10 cellular contexts compared by ENCODE assay signal in genomic region chr1:153357853-153358690, GRCh38. TPM values are rescaled to one million over a fixed set of nuclear protein-coding genes. Genes with fewer than 3 reads are reported as not detected.
A peak's percentile ranks its signal among the peaks of the same experiment; 100 is the strongest.
DNase-seq lines count a peak whose midpoint lies in the region; ATAC-seq and TF ChIP-seq lines count a peak whose summit lies in the region.
"Had no signal": no experiment of that assay in that cellular context is flagged by ENCODE, and none has a peak within 500 bp of the region (broad histone marks: within the 10 kb centered on the region; RNA-seq: fewer than 3 reads in every experiment).

Gene S100A9 (plus strand): TSS chr1:153357854. CDS start chr1:153358284, 430 bp downstream.

- no peaks in the 10 kb centered on the region for H3K4me1 ChIP-seq in esophagus muscularis mucosa
- no peaks in the 10 kb centered on the region for H3K4me1 ChIP-seq in vagina

- H3K9me3 Mint-ChIP-seq in activated naive CD8-positive, alpha-beta T cell treated with anti-CD3 and anti-CD28 coated beads, Interleukin-2, amount 10 ng/mL, durations not matched to agents 7 days and 5 days, result no peaks in the 10 kb centered on the region
- no peaks in the 10 kb centered on the region for H3K9me3 Mint-ChIP-seq in activated naive CD8-positive, alpha-beta T cell treated with anti-CD3 and anti-CD28 coated beads for 36 hours
- H3K9me3 Mint-ChIP-seq in naive thymus-derived CD8-positive, alpha-beta T cell, result no peaks in the 10 kb centered on the region

- intact Hi-C loops in esophagus muscularis mucosa (cut with DNase I), result no loop called here
- intact Hi-C loops in vagina (cut with DNase I), result loop anchor here (10.0 kb wide), 1 partner anchor 107 kb away; the partner anchor contains the start of gene S100A7

- H3K4me3 ChIP-seq in esophagus muscularis mucosa (peak within 1 kb of the TSS; percentile 1 to 38 (median 14)), vagina (peak within 1 kb of the TSS; percentile 1 to 24)

- TF ChIP-seq POLR2A in esophagus muscularis mucosa (IDR thresholded peaks at IDR 0.05; ENCODE audit: low read depth), result peak; percentile 18
- no peak for TF ChIP-seq POLR2A in vagina (IDR thresholded peaks at IDR 0.05)

- H3K27me3 ChIP-seq in esophagus muscularis mucosa (peaks cover 0 to 11% (median 0%) of the 10 kb centered on the region in 4 donors), vagina (no peaks in the 10 kb centered on the region)

- POLR2A ChIA-PET in activated naive CD8-positive, alpha-beta T cell treated with anti-CD3 and anti-CD28 coated beads, Interleukin-2, amount 10 ng/mL, durations not matched to agents 7 days and 5 days (lab: Charles Lee), result no interaction called here
- POLR2A ChIA-PET in naive thymus-derived CD8-positive, alpha-beta T cell (lab: Charles Lee), result no interaction called here

- no peaks in the 10 kb centered on the region for H3K36me3 Mint-ChIP-seq in activated naive CD8-positive, alpha-beta T cell treated with anti-CD3 and anti-CD28 coated beads, Interleukin-2, amount 10 ng/mL, durations not matched to agents 7 days and 5 days
- no peaks in the 10 kb centered on the region for H3K36me3 Mint-ChIP-seq in activated naive CD8-positive, alpha-beta T cell treated with anti-CD3 and anti-CD28 coated beads for 36 hours
- H3K36me3 Mint-ChIP-seq in naive thymus-derived CD8-positive, alpha-beta T cell, result no peaks in the 10 kb centered on the region

- WGBS in esophagus muscularis mucosa, result 68% methylated on average over 11 of the region's 11 CpGs

- TF ChIP-seq CTCF in esophagus muscularis mucosa (IDR thresholded peaks at IDR 0.05) (no peak), vagina (IDR thresholded peaks at IDR 0.05) (no peak)

- H3K27me3 Mint-ChIP-seq in activated naive CD8-positive, alpha-beta T cell treated with anti-CD3 and anti-CD28 coated beads, Interleukin-2, amount 10 ng/mL, durations not matched to agents 7 days and 5 days, result peaks cover 6% of the 10 kb centered on the region
- H3K27me3 Mint-ChIP-seq in activated naive CD8-positive, alpha-beta T cell treated with anti-CD3 and anti-CD28 coated beads for 36 hours, result peaks cover under 1% of the 10 kb centered on the region
- H3K27me3 Mint-ChIP-seq in naive thymus-derived CD8-positive, alpha-beta T cell, result peaks cover 0 to 7% (median 3%) of the 10 kb centered on the region in 5 donors

- H3K27ac ChIP-seq in esophagus muscularis mucosa (replicated peaks in 1 of 4), result peak within 1 kb of the TSS in 2 of 4 donors; percentile 23 to 46
- peak within 1 kb of the TSS; percentile 53 for H3K27ac ChIP-seq in vagina

- H3K9me3 ChIP-seq in esophagus muscularis mucosa (no peaks in the 10 kb centered on the region), vagina (no peaks in the 10 kb centered on the region)

- DNase-seq in activated naive CD8-positive, alpha-beta T cell treated with anti-CD3 and anti-CD28 coated beads, Interleukin-2, amount 10 ng/mL, durations not matched to agents 7 days and 5 days, result no peak
- no peak for DNase-seq in activated naive CD8-positive, alpha-beta T cell treated with anti-CD3 and anti-CD28 coated beads for 36 hours
- DNase-seq in esophagus muscularis mucosa (ENCODE audit: extremely low spot score) (no peak), vagina (ENCODE audit: extremely low spot score in 2 of 2) (peak; percentile 64 to 70), NCI-H1092 (lab: John Stamatoyannopoulos, UW) (no peak), amygdala (lab: John Stamatoyannopoulos, UW) (no peak), NCI-H2107 (lab: John Stamatoyannopoulos, UW) (no peak)
- DNase-seq in naive thymus-derived CD8-positive, alpha-beta T cell, result no peak
- DNase-seq: NCI-H2171 treated with DMSO at 0.1 percent for 48 hours had no signal

- peak within 1 kb of the TSS; percentile 22 for H3K4me3 Mint-ChIP-seq in activated naive CD8-positive, alpha-beta T cell treated with anti-CD3 and anti-CD28 coated beads, Interleukin-2, amount 10 ng/mL, durations not matched to agents 7 days and 5 days
- H3K4me3 Mint-ChIP-seq in activated naive CD8-positive, alpha-beta T cell treated with anti-CD3 and anti-CD28 coated beads for 36 hours, result no peak within 1 kb of the TSS
- peak within 1 kb of the TSS in 8 of 10 donors; percentile 40 to 69 (median 51) for H3K4me3 Mint-ChIP-seq in naive thymus-derived CD8-positive, alpha-beta T cell

- no peak for ATAC-seq in activated naive CD8-positive, alpha-beta T cell treated with anti-CD3 and anti-CD28 coated beads, Interleukin-2, amount 10 ng/mL, durations not matched to agents 7 days and 5 days (ENCODE audit: low read depth)
- no peak for ATAC-seq in naive thymus-derived CD8-positive, alpha-beta T cell

- H3K36me3 ChIP-seq in esophagus muscularis mucosa (no peaks in the 10 kb centered on the region), vagina (no peaks in the 10 kb centered on the region)

- peak within 1 kb of the TSS; percentile 5 for H3K27ac Mint-ChIP-seq in activated naive CD8-positive, alpha-beta T cell treated with anti-CD3 and anti-CD28 coated beads, Interleukin-2, amount 10 ng/mL, durations not matched to agents 7 days and 5 days
- no peak within 1 kb of the TSS for H3K27ac Mint-ChIP-seq in activated naive CD8-positive, alpha-beta T cell treated with anti-CD3 and anti-CD28 coated beads for 36 hours
- peak within 1 kb of the TSS in 4 of 10 donors; percentile 7 to 66 (median 36) for H3K27ac Mint-ChIP-seq in naive thymus-derived CD8-positive, alpha-beta T cell
- H3K27ac Mint-ChIP-seq: progenitor cell of endocrine pancreas had no signal

- peaks cover 15% of the 10 kb centered on the region for H3K4me1 Mint-ChIP-seq in activated naive CD8-positive, alpha-beta T cell treated with anti-CD3 and anti-CD28 coated beads, Interleukin-2, amount 10 ng/mL, durations not matched to agents 7 days and 5 days
- peaks cover 9% of the 10 kb centered on the region for H3K4me1 Mint-ChIP-seq in activated naive CD8-positive, alpha-beta T cell treated with anti-CD3 and anti-CD28 coated beads for 36 hours
- H3K4me1 Mint-ChIP-seq in naive thymus-derived CD8-positive, alpha-beta T cell, result peaks cover 13 to 23% (median 21%) of the 10 kb centered on the region in 4 donors

- no peak for TF ChIP-seq EP300 in esophagus muscularis mucosa (IDR thresholded peaks at IDR 0.05)

RNA-seq across cellular contexts. Expression of gene S100A9, which starts in this region (rescaled TPM):
- 1 to 10 TPM; 4.5 to 4.8 TPM for total RNA-seq in activated naive CD8-positive, alpha-beta T cell treated with anti-CD3 and anti-CD28 coated beads, Interleukin-2, amount 10 ng/mL, durations not matched to agents 7 days and 5 days
- total RNA-seq in activated naive CD8-positive, alpha-beta T cell treated with anti-CD3 and anti-CD28 coated beads for 36 hours, result not detected
- 100 to 1,000 TPM in 2 of 4 donors, 10 to 100 TPM in 2; 61.2 to 845 (median 119) TPM for total RNA-seq in esophagus muscularis mucosa
- total RNA-seq in naive thymus-derived CD8-positive, alpha-beta T cell, result 1 to 10 TPM; 2.2 to 2.8 TPM
- 10 to 100 TPM in 2 of 3 donors, 1 to 10 TPM in 1; 5.0 to 18.8 (median 18.7) TPM for polyA plus RNA-seq in naive thymus-derived CD8-positive, alpha-beta T cell
- 4,658 TPM for total RNA-seq in vagina

Comparison
In these comparisons a context has a peak if more than half of its experiments do, and no peak if none do; other contexts are left out.
1. RNA of gene S100A9 (total RNA-seq): 4,658 TPM in vagina (single experiment) and 61.2 to 845 TPM in esophagus muscularis mucosa; 4.5 to 4.8 TPM in activated naive CD8-positive, alpha-beta T cell treated with anti-CD3 and anti-CD28 coated beads, Interleukin-2, amount 10 ng/mL, durations not matched to agents 7 days and 5 days, 2.2 to 2.8 TPM in naive thymus-derived CD8-positive, alpha-beta T cell and not detected in activated naive CD8-positive, alpha-beta T cell treated with anti-CD3 and anti-CD28 coated beads for 36 hours; every median in the first group is over 10 times any median in the second.
2. DNase-seq: peak in vagina (2 of 2); none in activated naive CD8-positive, alpha-beta T cell treated with anti-CD3 and anti-CD28 coated beads, Interleukin-2, amount 10 ng/mL, durations not matched to agents 7 days and 5 days (single experiment), activated naive CD8-positive, alpha-beta T cell treated with anti-CD3 and anti-CD28 coated beads for 36 hours (single experiment), esophagus muscularis mucosa (single experiment), naive thymus-derived CD8-positive, alpha-beta T cell (0 of 10), NCI-H1092 (single experiment), amygdala (0 of 56) and NCI-H2107 (single experiment).